Comparison of ENCODE assay signal across 1 cellular context in genomic region chr2:96501886-96502810, GRCh38.
TF ChIP-seq lines count a peak whose summit lies in the region.

No MANE protein-coding gene starts in this region.

TF ChIP-seq in IMR-90, 13 proteins besides CTCF, POLR2A, EP300 and RAD21 (continued from another document):
- TF ChIP-seq USF2 (IDR thresholded peaks at IDR 0.05; ENCODE audit: low read depth, low read length), result no peak
